In genomic region chr19:12092065-12092867, GRCh38 we compare ENCODE assay signal across 1 cellular context.
TF ChIP-seq lines count a peak whose summit lies in the region.

No MANE protein-coding gene starts in this region.

TF ChIP-seq in K562, 482 proteins besides CTCF, POLR2A, EP300 and RAD21 (continued from another document and continues in another):
- TF ChIP-seq ZBTB11 (CRISPR knock-in tag; IDR thresholded peaks at IDR 0.05) (no peak), STAG1 (CRISPR knock-in tag; IDR thresholded peaks at IDR 0.05; ENCODE audit: borderline replicate concordance) (0 out of 2 replicates have a peak, but pooled peaks have one; percentile 19), ZNF830 (CRISPR knock-in tag; IDR thresholded peaks at IDR 0.05) (no peak), TAF7 (tag; IDR thresholded peaks at IDR 0.05) (0 out of 2 replicates have a peak, but pooled peaks have one; percentile 30), HSF4 (CRISPR knock-in tag; IDR thresholded peaks at IDR 0.05; ENCODE audit: borderline replicate concordance) (no peak), EP400 (IDR thresholded peaks at IDR 0.05) (peak; percentile 54; the same call in 1 of the 2 replicates), POLR2AphosphoS5 (IDR thresholded peaks at IDR 0.05; ENCODE audit: control insufficient read depth, insufficient read depth, low read depth, low read length) (peak; percentile 68), HNRNPLL (IDR thresholded peaks at IDR 0.05; ENCODE audit: low read depth, low read length, poor library complexity, severe bottlenecking) (peak; percentile 12), MXI1 (IDR thresholded peaks at IDR 0.05; ENCODE audit: low read depth, low read length) (no peak), PKNOX1 (IDR thresholded peaks at IDR 0.05) (peak; percentile 98), PRDM10 (IDR thresholded peaks at IDR 0.05; ENCODE audit: partially characterized antibody) (peak; percentile 56), NUFIP1 (IDR thresholded peaks at IDR 0.05; ENCODE audit: partially characterized antibody) (no peak), POLR2B (IDR thresholded peaks at IDR 0.05; ENCODE audit: low read depth, partially characterized antibody) (peak; percentile 80), ZNF239 (CRISPR knock-in tag; IDR thresholded peaks at IDR 0.05) (no peak), GTF2B (IDR thresholded peaks at IDR 0.05; ENCODE audit: extremely low read depth, insufficient read length) (no peak), CEBPG (CRISPR knock-in tag; IDR thresholded peaks at IDR 0.05) (peak; percentile 25; the same call in 1 of the 2 replicates), CEBPG (tag; conservative IDR thresholded peaks at IDR 0.05 in 1 of 2, IDR thresholded peaks at IDR 0.05 in 1 of 2) (no peak), FOXM1 (IDR thresholded peaks at IDR 0.05; ENCODE audit: low read depth) (no peak), FOXM1 (CRISPR knock-in tag; IDR thresholded peaks at IDR 0.05; ENCODE audit: low read depth) (no peak), RBFOX2 (IDR thresholded peaks at IDR 0.05; ENCODE audit: low read depth, low read length) (peak; percentile 86), NR2C2 (CRISPR knock-in tag; IDR thresholded peaks at IDR 0.05) (no peak), NR2C2 (tag; IDR thresholded peaks at IDR 0.05) (0 out of 2 replicates have a peak, but pooled peaks have one; percentile 23), MCM3 (IDR thresholded peaks at IDR 0.05) (no peak), ZNF347 (CRISPR knock-in tag; IDR thresholded peaks at IDR 0.05; ENCODE audit: low read depth) (no peak), TSHZ1 (CRISPR knock-in tag; IDR thresholded peaks at IDR 0.05) (no peak), PHTF2 (CRISPR knock-in tag; IDR thresholded peaks at IDR 0.05) (no peak), POLR3A (IDR thresholded peaks at IDR 0.05; ENCODE audit: borderline replicate concordance, extremely low read depth, insufficient read depth, insufficient read length) (no peak), TEAD1 (CRISPR knock-in tag; IDR thresholded peaks at IDR 0.05) (no peak), MTA1 (IDR thresholded peaks at IDR 0.05; ENCODE audit: borderline replicate concordance) (no peak), JUND (IDR thresholded peaks at IDR 0.05; ENCODE audit: borderline replicate concordance, low read depth, low read length) (no peak), JUND (tag; IDR thresholded peaks at IDR 0.05; ENCODE audit: borderline replicate concordance, low read depth, low read length) (no peak), GABPB1 (CRISPR knock-in tag; IDR thresholded peaks at IDR 0.05) (no peak; the same call in 1 of the 2 replicates), MCM2 (IDR thresholded peaks at IDR 0.05; ENCODE audit: low read depth) (no peak), SMAD4 (CRISPR knock-in tag; conservative IDR thresholded peaks at IDR 0.05) (0 out of 2 replicates have a peak, but pooled peaks have one; percentile 16), NCOA6 (IDR thresholded peaks at IDR 0.05) (no peak), ZC3H8 (IDR thresholded peaks at IDR 0.05) (no peak), ZNF324 (CRISPR knock-in tag; IDR thresholded peaks at IDR 0.05) (no peak), NFXL1 (CRISPR knock-in tag; IDR thresholded peaks at IDR 0.05) (no peak), L3MBTL2 (IDR thresholded peaks at IDR 0.05) (peak; percentile 62), NR2C1 (IDR thresholded peaks at IDR 0.05) (no peak), NR2C1 (tag; IDR thresholded peaks at IDR 0.05) (0 out of 2 replicates have a peak, but pooled peaks have one; percentile 41), POLR2G (IDR thresholded peaks at IDR 0.05; ENCODE audit: low read depth, low read length) (peak; percentile 86), ZNF318 (IDR thresholded peaks at IDR 0.05; ENCODE audit: borderline replicate concordance in 1 of 2, low read depth in 1 of 2) (no peak), SRSF1 (IDR thresholded peaks at IDR 0.05; ENCODE audit: low read depth, low read length) (no peak), BMI1 (IDR thresholded peaks at IDR 0.05; ENCODE audit: low read length) (no peak), MBD2 (IDR thresholded peaks at IDR 0.05; ENCODE audit: borderline replicate concordance, low read depth) (peak; percentile 40; the same call in 1 of the 2 replicates), ZBED1 (IDR thresholded peaks at IDR 0.05) (no peak), ZBTB7A (IDR thresholded peaks at IDR 0.05; ENCODE audit: borderline replicate concordance, control insufficient read depth, low read depth, low read length) (0 out of 2 replicates have a peak, but pooled peaks have one; percentile 2)
